In the genomic region with DNA sequence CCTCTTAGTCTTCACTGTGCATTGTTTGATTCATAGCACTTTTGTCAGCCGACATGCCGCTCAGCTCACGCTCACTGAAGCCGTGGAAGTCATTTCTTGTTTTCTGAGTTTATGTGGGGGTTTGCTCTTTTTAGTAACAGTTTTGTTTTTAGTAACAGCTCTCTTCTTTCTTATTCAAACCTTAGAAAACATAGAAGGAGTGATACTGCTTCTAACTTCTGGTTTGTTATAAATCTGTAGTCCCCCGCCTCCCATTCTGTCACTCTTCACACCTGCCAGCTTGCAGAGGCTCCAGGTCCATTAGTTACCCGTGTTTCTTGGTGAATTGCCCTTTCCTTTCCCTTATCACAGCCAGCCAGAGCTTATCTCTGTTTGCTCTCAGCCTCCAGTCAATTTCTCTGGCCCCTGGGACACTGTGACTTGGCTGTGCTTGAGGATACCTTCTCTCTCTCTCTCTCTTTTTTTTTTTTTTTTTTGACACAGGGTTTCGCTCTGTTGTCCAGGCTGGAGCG, we compare ENCODE assay signal across 10 cellular contexts. TPM values are rescaled to one million over a fixed set of nuclear protein-coding genes. Genes with fewer than 3 reads are reported as not detected.
A peak's percentile ranks its signal among the peaks of the same experiment; 100 is the strongest.
DNase-seq lines count a peak whose midpoint lies in the region; ATAC-seq and TF ChIP-seq lines count a peak whose summit lies in the region.
"Had no signal": no experiment of that assay in that cellular context is flagged by ENCODE, and none has a peak within 500 bp of the region (broad histone marks: within the 10 kb centered on the region; RNA-seq: fewer than 3 reads in every experiment).

No MANE protein-coding gene starts in this region.

- no peak overlapping the region for H3K9ac ChIP-seq in endodermal cell (ENCODE audit: extremely low read depth, low read length, poor library complexity, severe bottlenecking)

- peaks cover 8% of the 10 kb centered on the region for H3K4me1 ChIP-seq in endodermal cell (ENCODE audit: control insufficient read depth, insufficient read depth, low read length)

- no peak overlapping the region for H3K27ac ChIP-seq in endodermal cell (ENCODE audit: low read depth, low read length)
- H3K27ac ChIP-seq: coronary artery had no signal

- no peaks in the 10 kb centered on the region for H3K36me3 Mint-ChIP-seq in endodermal cell (ENCODE audit: low read depth)

- H3K9me3 Mint-ChIP-seq in endodermal cell = no peaks in the 10 kb centered on the region

- ATAC-seq in GM18517 (IDR thresholded peaks at IDR 0.05; ENCODE audit: unreplicated experiment) (peak; percentile 72), HG02759 (IDR thresholded peaks at IDR 0.05; ENCODE audit: unreplicated experiment) (peak; percentile 77)

- H3K4me3 Mint-ChIP-seq in endodermal cell = no peak overlapping the region

- CTCF ChIA-PET in GM10248 (lab: Yijun Ruan, JAX) = interaction anchor here (0.9 to 3.1 kb wide), 8 partner anchors 10 to 58 kb away, joined by 3 to 12 read pairs (median 4); no protein-coding TSS in a partner anchor

- 58 to 75% methylated on average over 2 to 8 of the region's 8 CpGs for WGBS in endodermal cell (ENCODE audit: insufficient coverage in 1 of 2, insufficient read length in 1 of 2), 2 experiments

- TF ChIP-seq CTCF in GM10248 (IDR thresholded peaks at IDR 0.05; ENCODE audit: control extremely low read depth, extremely low read depth, low read depth, missing control alignments) (no peak), endodermal cell (conservative IDR thresholded peaks at IDR 0.05) (no peak)

- no peaks in the 10 kb centered on the region for H3K36me3 ChIP-seq in endodermal cell (ENCODE audit: control insufficient read depth, insufficient read depth, low read length)

- peaks cover 13% of the 10 kb centered on the region for H3K4me1 Mint-ChIP-seq in endodermal cell

- H3K27ac Mint-ChIP-seq in endodermal cell = peak overlapping the region; percentile 9

- no peaks in the 10 kb centered on the region for H3K9me3 ChIP-seq in endodermal cell (ENCODE audit: control insufficient read depth, low read length)

- H3K4me3 ChIP-seq in endodermal cell (ENCODE audit: low read length) = no peak overlapping the region
- H3K4me3 ChIP-seq: coronary artery had no signal

- POLR2A ChIA-PET in GM10248 (lab: Yijun Ruan, JAX) = interaction anchor here (0.7 to 1.2 kb wide), 2 partner anchors 28 to 75 kb away, joined by 3 to 4 read pairs; no protein-coding TSS in a partner anchor

- no peaks in the 10 kb centered on the region for H3K27me3 ChIP-seq in endodermal cell (ENCODE audit: control insufficient read depth, insufficient read depth, low read length, poor library complexity, severe bottlenecking)

- no peaks in the 10 kb centered on the region for H3K27me3 Mint-ChIP-seq in endodermal cell (ENCODE audit: insufficient read depth)

- DNase-seq in GM10248 (ENCODE audit: extremely low spot score) = peak; percentile 78
- peak; percentile 63 for DNase-seq in endodermal cell
- no peak for DNase-seq in NCI-H1092 treated with DMSO at 0.1 percent for 48 hours (lab: John Stamatoyannopoulos, UW)
- DNase-seq in NCI-H446 (lab: John Stamatoyannopoulos, UW) = no peak
- DNase-seq in NOMO-1 (lab: John Stamatoyannopoulos, UW; ENCODE audit: unreplicated experiment in 2 of 2) = no peak
- no peak for DNase-seq in DMS79 treated with DMSO at 0.1 percent for 48 hours (lab: John Stamatoyannopoulos, UW)
- DNase-seq: DMS79 had no signal

RNA-seq across cellular contexts. Expression of gene GRK4, which starts 50.5 kb away (rescaled TPM):
- total RNA-seq in endodermal cell = 1 to 10 TPM; 2.8 to 4.2 TPM
- 3.5 TPM for polyA plus RNA-seq in endodermal cell (2013, experiment 1 of 2)
- 4.0 TPM for polyA plus RNA-seq in endodermal cell (2013, experiment 2 of 2)

RNA-seq across cellular contexts. Expression of gene NOP14, which starts 50.7 kb away (rescaled TPM):
- total RNA-seq in endodermal cell = 10 to 100 TPM; 23.0 to 31.9 TPM
- polyA plus RNA-seq in endodermal cell (2013, experiment 1 of 2) = 20.5 TPM
- 18.2 TPM for polyA plus RNA-seq in endodermal cell (2013, experiment 2 of 2)

Comparison
In these comparisons a context has a peak if more than half of its experiments do, and no peak if none do; other contexts are left out.
1. DNase-seq: peak in GM10248 (single experiment) and endodermal cell (single experiment); none in NCI-H1092 treated with DMSO at 0.1 percent for 48 hours (single experiment), NCI-H446 (0 of 2), NOMO-1 (0 of 2) and DMS79 treated with DMSO at 0.1 percent for 48 hours (single experiment).